9 cellular contexts compared by ENCODE assay signal in the genomic region with DNA sequence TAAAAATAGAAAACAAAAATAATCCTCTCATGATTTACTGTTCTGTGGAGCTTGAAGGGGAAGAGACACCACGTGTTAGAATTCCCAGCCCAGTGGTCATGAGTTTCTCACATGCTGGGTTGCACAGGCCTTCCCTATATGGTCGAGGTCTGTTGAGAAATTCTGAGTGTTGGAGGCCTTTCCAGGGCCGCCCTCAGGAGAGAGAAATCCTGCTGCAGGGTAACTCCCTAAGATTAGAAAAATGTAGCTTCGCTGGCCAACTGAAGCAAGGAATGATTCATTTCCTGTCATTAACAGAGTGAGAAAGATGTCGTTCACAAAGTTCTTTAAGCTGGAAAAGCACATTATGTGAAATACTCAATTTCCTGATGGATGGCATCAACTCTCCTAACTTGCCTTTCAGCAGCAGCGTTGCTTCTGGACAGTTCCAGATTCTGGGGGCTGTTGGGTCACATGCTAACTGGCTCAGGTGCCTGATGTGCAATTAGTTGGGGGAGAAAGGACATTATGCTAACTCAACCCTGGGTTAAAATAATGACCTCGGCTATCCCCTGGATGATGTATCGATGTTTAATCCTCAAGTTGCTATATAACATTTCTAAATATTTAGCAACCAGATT.
DNase-seq lines count a peak whose midpoint lies in the region; ATAC-seq and TF ChIP-seq lines count a peak whose summit lies in the region.
"Had no signal": no experiment of that assay in that cellular context is flagged by ENCODE, and none has a peak within 500 bp of the region (broad histone marks: within the 10 kb centered on the region; RNA-seq: fewer than 3 reads in every experiment).

No MANE protein-coding gene starts in this region.

- no peaks in the 10 kb centered on the region for H3K27me3 ChIP-seq in suprapubic skin

- TF ChIP-seq EP300 in suprapubic skin (IDR thresholded peaks at IDR 0.05): no peak

- WGBS in suprapubic skin: 17% methylated on average over 8 of the region's 8 CpGs

- peak; percentile 65 for DNase-seq in HFF-Myc (ENCODE audit: extremely low read depth, low read depth)
- DNase-seq in amniotic epithelial cell (ENCODE audit: low read depth): peak; percentile 99
- peak; percentile 70 for DNase-seq in islet precursor cell
- DNase-seq in suprapubic skin (ENCODE audit: low spot score in 2 of 2): peak; percentile 86 to 90
- DNase-seq in activated CD4-positive, CD25-positive, alpha-beta regulatory T cell (lab: John Stamatoyannopoulos, UW): no peak
- DNase-seq in SK-N-DZ (ENCODE audit: low spot score): no peak
- DNase-seq: NCI-H1417 had no signal

- H3K36me3 ChIP-seq in suprapubic skin: no peaks in the 10 kb centered on the region

- TF ChIP-seq CTCF in HFF-Myc (IDR thresholded peaks at IDR 0.05; ENCODE audit: low read depth, low read length, missing control alignments) (no peak), suprapubic skin (IDR thresholded peaks at IDR 0.05) (no peak)

- no peaks in the 10 kb centered on the region for H3K9me3 ChIP-seq in suprapubic skin

- H3K27ac ChIP-seq in suprapubic skin: peak overlapping the region; percentile 72

- no peak for ATAC-seq in GM18502 (IDR thresholded peaks at IDR 0.05; ENCODE audit: poor library complexity, unreplicated experiment)
- no peak for ATAC-seq in HG03159 (IDR thresholded peaks at IDR 0.05; ENCODE audit: unreplicated experiment)

- H3K4me1 ChIP-seq in suprapubic skin: peaks cover 58% of the 10 kb centered on the region

- no peak overlapping the region for H3K4me3 ChIP-seq in HFF-Myc (replicated peaks; ENCODE audit: low read depth, low read length)
- H3K4me3 ChIP-seq in suprapubic skin: no peak overlapping the region

- no peak for TF ChIP-seq POLR2A in suprapubic skin (IDR thresholded peaks at IDR 0.05)

Comparison
In these comparisons a context has a peak if more than half of its experiments do, and no peak if none do; other contexts are left out.
1. DNase-seq: peak in HFF-Myc (single experiment), amniotic epithelial cell (single experiment), islet precursor cell (single experiment) and suprapubic skin (2 of 2); none in activated CD4-positive, CD25-positive, alpha-beta regulatory T cell (0 of 4) and SK-N-DZ (single experiment).